ENCODE assay signal across 8 cellular contexts in the genomic region with DNA sequence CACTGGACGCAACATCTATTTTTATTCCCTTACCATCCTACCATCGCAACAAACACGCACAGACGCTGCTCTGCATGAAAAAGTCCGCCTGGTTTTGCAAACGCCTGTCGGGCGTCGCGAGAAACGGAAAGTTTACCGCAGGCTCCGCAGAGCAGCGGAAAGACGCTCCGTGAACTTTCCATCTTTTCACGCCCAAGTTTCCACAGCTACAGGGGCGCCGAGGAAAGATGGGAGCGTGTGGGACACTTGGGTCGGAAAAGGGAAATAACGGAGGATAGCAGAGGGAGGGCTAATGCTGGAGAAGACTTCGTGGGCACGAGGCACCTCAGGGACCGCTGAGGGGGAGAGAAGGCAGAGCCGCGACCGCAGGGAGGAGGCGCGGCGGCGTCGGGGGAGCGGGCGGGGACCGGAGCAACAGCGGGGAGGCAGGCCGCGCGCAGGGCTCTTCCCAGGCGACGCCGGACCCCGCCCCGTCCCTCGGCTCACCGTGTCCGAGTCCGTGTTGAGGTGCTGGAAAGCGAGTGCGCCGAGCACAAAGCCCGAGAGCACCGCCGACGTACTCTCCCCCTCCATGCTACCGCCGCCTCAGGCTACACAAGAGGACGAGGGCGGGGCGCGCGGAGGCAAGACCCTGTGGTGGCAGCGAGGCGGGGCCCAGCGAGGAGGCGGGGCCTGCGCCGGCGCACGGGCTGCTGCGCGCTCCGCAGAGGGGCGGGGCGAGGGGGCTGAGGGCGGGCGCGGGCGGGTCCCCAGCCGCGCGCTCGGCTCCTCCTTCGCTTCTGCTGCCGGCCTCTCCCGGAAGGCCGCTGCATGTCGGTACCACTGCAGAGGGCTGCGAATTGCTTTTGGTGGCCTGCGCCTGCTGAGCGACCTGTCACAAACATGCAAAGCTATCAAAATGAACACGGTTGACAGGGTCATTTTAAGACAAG. TPM values are rescaled to one million over a fixed set of nuclear protein-coding genes. Genes with fewer than 3 reads are reported as not detected.
DNase-seq lines count a peak whose midpoint lies in the region; ATAC-seq and TF ChIP-seq lines count a peak whose summit lies in the region.

TSS of gene ABRAXAS1 (minus strand) at position 601 of the 932 bp plus-strand sequence. CDS start at position 573, 28 bp downstream.

- peak within 1 kb of the TSS; percentile 82 for H3K4me3 ChIP-seq in epithelial cell of proximal tubule (ENCODE audit: low read depth, low read length)
- peak within 1 kb of the TSS; percentile 82 to 95 for H3K4me3 ChIP-seq in mucosa of rectum (ENCODE audit: low read length in 2 of 2)

- no peaks in the 10 kb centered on the region for H3K36me3 ChIP-seq in mucosa of rectum (ENCODE audit: control insufficient read depth in 2 of 2, insufficient read depth in 2 of 2, low read length in 2 of 2)

- peaks cover 7 to 9% of the 10 kb centered on the region in 2 donors for H3K4me1 ChIP-seq in mucosa of rectum (ENCODE audit: control insufficient read depth in 2 of 2, insufficient read depth in 2 of 2, low read length in 2 of 2)

- H3K9ac ChIP-seq in mucosa of rectum (ENCODE audit: low read depth in 1 of 2, low read length in 2 of 2): peak within 1 kb of the TSS; percentile 60 to 77

- H3K9me3 Mint-ChIP-seq in IgD-negative memory B cell: no peaks in the 10 kb centered on the region

- DNase-seq in DMS114 treated with DMSO at 0.1 percent for 48 hours (lab: John Stamatoyannopoulos, UW; ENCODE audit: unreplicated experiment): peak; percentile 67
- peak; percentile 97 for DNase-seq in OCI-M1 (lab: John Stamatoyannopoulos, UW)
- DNase-seq in activated T-cell treated with anti-CD3 and anti-CD28 coated beads for 48 hours (ENCODE audit: low read depth): peak; percentile 95
- no peak for DNase-seq in epithelial cell of proximal tubule (ENCODE audit: low read depth)
- peak; percentile 83 to 84 for DNase-seq in stimulated activated CD8-positive, alpha-beta memory T cell treated with anti-CD3 and anti-CD28 coated beads, Interleukin-4, amount 100 ng/mL, for 4 hours (ENCODE audit: low read depth in 2 of 2, low spot score in 1 of 2)

- peaks cover 1% of the 10 kb centered on the region for H3K36me3 Mint-ChIP-seq in IgD-negative memory B cell

- H3K27me3 Mint-ChIP-seq in IgD-negative memory B cell: no peaks in the 10 kb centered on the region

- peak within 1 kb of the TSS; percentile 89 to 94 for H3K27ac ChIP-seq in mucosa of rectum (ENCODE audit: low read depth in 2 of 2, low read length in 2 of 2)

- peak within 1 kb of the TSS; percentile 89 to 99 (median 96) for H3K4me3 Mint-ChIP-seq in IgD-negative memory B cell

- H3K4me1 Mint-ChIP-seq in IgD-negative memory B cell: peaks cover 10 to 12% (median 10%) of the 10 kb centered on the region in 3 donors

- ATAC-seq in GM21576 (IDR thresholded peaks at IDR 0.05; ENCODE audit: unreplicated experiment): peak; percentile 96

- H3K27ac Mint-ChIP-seq in IgD-negative memory B cell: peak within 1 kb of the TSS; percentile 87 to 96 (median 90)

- H3K9me3 ChIP-seq in mucosa of rectum (ENCODE audit: control insufficient read depth in 2 of 2, low read length in 2 of 2): no peaks in the 10 kb centered on the region

- no peak for TF ChIP-seq CTCF in epithelial cell of proximal tubule (conservative IDR thresholded peaks at IDR 0.05; ENCODE audit: low read depth, low read length)

- H3K27me3 ChIP-seq in mucosa of rectum (ENCODE audit: control insufficient read depth in 2 of 2, insufficient read depth in 2 of 2, low read length in 2 of 2): no peaks in the 10 kb centered on the region

RNA-seq across cellular contexts. Expression of gene ABRAXAS1, which starts in this region (rescaled TPM):
- polyA plus RNA-seq in IgD-negative memory B cell: 7.6 TPM
- total RNA-seq in epithelial cell of proximal tubule: 11.3 and 11.9 TPM in 2 replicates
